13 cellular contexts compared by ENCODE assay signal in genomic region chr16:23729503-23730424, GRCh38. TPM values are rescaled to one million over a fixed set of nuclear protein-coding genes. Genes with fewer than 3 reads are reported as not detected.
DNase-seq lines count a peak whose midpoint lies in the region; ATAC-seq and TF ChIP-seq lines count a peak whose summit lies in the region.
"Had no signal": no experiment of that assay in that cellular context is flagged by ENCODE, and none has a peak within 500 bp of the region (broad histone marks: within the 10 kb centered on the region; RNA-seq: fewer than 3 reads in every experiment).

No MANE protein-coding gene starts in this region.

- intact Hi-C loops in upper lobe of right lung (cut with DNase I), result no loop called here

- no peaks in the 10 kb centered on the region for H3K4me1 ChIP-seq in upper lobe of right lung
- H3K4me1 ChIP-seq: body of pancreas had no signal

- ATAC-seq in upper lobe of right lung (peak; percentile 81), GM18505 (IDR thresholded peaks at IDR 0.05; ENCODE audit: unreplicated experiment) (no peak), GM18511 (IDR thresholded peaks at IDR 0.05; ENCODE audit: unreplicated experiment) (no peak), HG03442 (IDR thresholded peaks at IDR 0.05; ENCODE audit: unreplicated experiment) (no peak)
- ATAC-seq: body of pancreas had no signal

- TF ChIP-seq CTCF in fibroblast of pulmonary artery (IDR thresholded peaks at IDR 0.05; ENCODE audit: low read length, missing control alignments), result no peak
- no peak for TF ChIP-seq CTCF in upper lobe of right lung (IDR thresholded peaks at IDR 0.05)

- no peaks in the 10 kb centered on the region for H3K36me3 ChIP-seq in upper lobe of right lung

- H3K27ac ChIP-seq in upper lobe of right lung, result no peak overlapping the region
- H3K27ac ChIP-seq: body of pancreas had no signal

- H3K4me3 ChIP-seq in fibroblast of pulmonary artery (replicated peaks; ENCODE audit: low read depth, low read length) (no peak overlapping the region), upper lobe of right lung (no peak overlapping the region)
- H3K4me3 ChIP-seq: body of pancreas had no signal

- H3K27me3 ChIP-seq in upper lobe of right lung, result no peaks in the 10 kb centered on the region
- H3K27me3 ChIP-seq: body of pancreas had no signal

- no peak for TF ChIP-seq POLR2A in GM18505 (IDR thresholded peaks at IDR 0.05; ENCODE audit: borderline replicate concordance, extremely low read depth, insufficient read depth, insufficient read length)

- peak; percentile 1 for DNase-seq in SKM-1 treated with dmso at 0.1 percent for 144 hours (lab: John Stamatoyannopoulos, UW; ENCODE audit: unreplicated experiment)
- no peak for DNase-seq in SKM-1 (lab: John Stamatoyannopoulos, UW; ENCODE audit: unreplicated experiment)
- DNase-seq in fibroblast of pulmonary artery (ENCODE audit: low read depth), result peak; percentile 61
- DNase-seq in upper lobe of right lung, result no peak
- DNase-seq: activated CD4-positive, alpha-beta T cell treated with anti-CD3 and anti-CD28 coated beads for 1 hour; C1 segment of cervical spinal cord; NCI-H2081 treated with DMSO at 0.1 percent for 48 hours had no signal

- no peaks in the 10 kb centered on the region for H3K9me3 ChIP-seq in upper lobe of right lung
- H3K9me3 ChIP-seq: body of pancreas had no signal

TF ChIP-seq in PFSK-1, 5 proteins besides CTCF, POLR2A, EP300 and RAD21:
- TF ChIP-seq FOXP2 (optimal IDR thresholded peaks at IDR 0.05; ENCODE audit: borderline replicate concordance, extremely low read depth, extremely low read length, insufficient read depth) (peak; percentile 44), TAF1 (IDR thresholded peaks at IDR 0.05; ENCODE audit: borderline replicate concordance, insufficient read depth, low read length) (no peak)
TF ChIP-seq in PFSK-1: peak in this region for 1.

RNA-seq across cellular contexts. Expression of gene ERN2, which starts 16.7 kb away (rescaled TPM):
- polyA plus RNA-seq in PFSK-1 (2012; ENCODE audit: insufficient read length, low read depth), result 0.23 TPM
- total RNA-seq in upper lobe of right lung, result 0.29 TPM

RNA-seq across cellular contexts. Expression of gene CHP2, which starts 25.1 kb away (rescaled TPM):
- polyA plus RNA-seq in PFSK-1 (2012; ENCODE audit: insufficient read length, low read depth), result not detected
- not detected for total RNA-seq in upper lobe of right lung
- total RNA-seq: body of pancreas, progenitor cell of endocrine pancreas had no signal

RNA-seq across cellular contexts. Expression of gene PLK1, which starts 51.1 kb away (rescaled TPM):
- 94.3 TPM for polyA plus RNA-seq in PFSK-1 (2012; ENCODE audit: insufficient read length, low read depth)
- 1.8 TPM for total RNA-seq in upper lobe of right lung

Comparison
In these comparisons a context has a peak if more than half of its experiments do, and no peak if none do; other contexts are left out.
1. DNase-seq: peak in SKM-1 treated with dmso at 0.1 percent for 144 hours (single experiment) and fibroblast of pulmonary artery (single experiment); none in SKM-1 (single experiment) and upper lobe of right lung (single experiment).